In the genomic region with DNA sequence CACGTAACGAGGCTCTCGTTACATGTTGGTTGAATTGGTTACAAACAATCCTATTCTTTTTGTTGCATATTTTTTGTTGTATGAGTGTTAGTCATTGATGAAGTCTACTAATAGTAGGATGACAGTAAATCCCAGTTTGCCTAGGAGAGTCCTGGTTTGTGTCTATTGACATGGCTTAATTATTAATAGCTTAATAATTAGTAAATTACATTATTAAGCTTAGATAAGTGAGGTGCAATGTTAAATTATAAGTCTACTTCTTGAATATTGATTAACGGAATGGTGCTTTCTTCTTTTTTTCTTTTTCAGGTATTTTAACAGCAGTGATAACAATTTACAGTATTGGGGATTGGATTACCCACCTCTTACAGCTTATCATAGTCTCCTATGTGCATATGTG, we compare ENCODE assay signal across 27 cellular contexts.
"Had no signal": no experiment of that assay in that cellular context is flagged by ENCODE, and none has a peak within 500 bp of the region (broad histone marks: within the 10 kb centered on the region; RNA-seq: fewer than 3 reads in every experiment).

No MANE protein-coding gene starts in this region.

- H3K9me3 ChIP-seq: stomach, suprapubic skin, testis, thoracic aorta, thyroid gland, tibial artery, tibial nerve, transverse colon, upper lobe of left lung, upper lobe of right lung, uterus, vagina had no signal

- H3K36me3 ChIP-seq: transverse colon, uterus had no signal

- H3K27ac ChIP-seq: stomach, suprapubic skin, testis, thoracic aorta, thyroid gland, tibial artery, tibial nerve, transverse colon, upper lobe of left lung, upper lobe of right lung, uterus, vagina had no signal

- H3K4me1 ChIP-seq: suprapubic skin, testis, tibial artery, tibial nerve, transverse colon, upper lobe of left lung, upper lobe of right lung, uterus, vagina had no signal

- DNase-seq: stimulated activated CD4-positive, alpha-beta T cell treated with anti-CD3 and anti-CD28 coated beads, Interleukin-2, amount 100 ng/mL, for 48 hours; stimulated activated CD4-positive, alpha-beta T cell treated with anti-CD3 and anti-CD28 coated beads, Interleukin-4, amount 100 ng/mL, for 1 hour; stimulated activated CD4-positive, alpha-beta T cell treated with anti-CD3 and anti-CD28 coated beads, Interleukin-4, amount 100 ng/mL, for 24 hours; stimulated activated CD4-positive, alpha-beta T cell treated with anti-CD3 and anti-CD28 coated beads, Interleukin-4, amount 100 ng/mL, for 4 hours; stimulated activated CD8-positive, alpha-beta memory T cell treated with anti-CD3 and anti-CD28 coated beads, Interleukin-4, amount 100 ng/mL, for 48 hours; stimulated activated naive B cell treated with anti-CD40 and anti-IgM and Interleukin-4, amounts not matched to agents 10 μg/mL and 1 μg/mL and 100 μg/mL, for 72 hours; stimulated activated naive CD4-positive, alpha-beta T cell; stimulated activated naive CD4-positive, alpha-beta T cell treated with Interleukin-2 at 50 U/mL for 16 hours; stimulated activated naive CD8-positive, alpha-beta T cell treated with anti-CD3 and anti-CD28 coated beads, Interleukin-15, amount 100 ng/mL, for 72 hours; stimulated activated naive CD8-positive, alpha-beta T cell treated with anti-CD3 and anti-CD28 coated beads, Interleukin-15, Interleukin-2, amounts not matched to agents 100 U/mL and 50 U/mL, for 24 hours; stomach; substantia nigra; testis; thyroid gland; tibial artery; transverse colon; trophoblast cell; upper lobe of left lung; upper lobe of right lung; uterus had no signal

- H3K27me3 ChIP-seq: stomach, suprapubic skin, testis, thyroid gland, tibial artery, tibial nerve, transverse colon, upper lobe of left lung, upper lobe of right lung, uterus, vagina had no signal

- FAIRE-seq: urothelium cell line had no signal

- H3K4me3 ChIP-seq: stomach, suprapubic skin, testis, thoracic aorta, thyroid gland, tibial artery, tibial nerve, transverse colon, upper lobe of left lung, upper lobe of right lung, uterus, vagina had no signal

- ATAC-seq: stimulated activated effector memory CD8-positive, alpha-beta T cell treated with anti-CD3 and anti-CD28 coated beads, Interleukin-12 subunit alpha, Interleukin-12 subunit beta, amount 100 ng/mL, for 72 hours; stimulated activated memory B cell treated with anti-CD40 and anti-IgM and Interleukin-4, amounts not matched to agents 10 μg/mL and 1 μg/mL and 100 μg/mL, for 72 hours; stimulated activated naive B cell treated with anti-CD40 and anti-IgM and Interleukin-4, amounts not matched to agents 10 μg/mL and 1 μg/mL and 100 μg/mL, for 72 hours; stimulated activated naive CD8-positive, alpha-beta T cell treated with anti-CD3 and anti-CD28 coated beads, Interleukin-15, amount 100 ng/mL, for 72 hours; stimulated activated naive CD8-positive, alpha-beta T cell treated with anti-CD3 and anti-CD28 coated beads, Interleukin-15, Interleukin-2, amounts not matched to agents 100 U/mL and 50 U/mL, for 24 hours; upper lobe of right lung had no signal
